8 cellular contexts compared by ENCODE assay signal in genomic region chr3:189270248-189270832, GRCh38.
A peak's percentile ranks its signal among the peaks of the same experiment; 100 is the strongest.
DNase-seq lines count a peak whose midpoint lies in the region; ATAC-seq and TF ChIP-seq lines count a peak whose summit lies in the region.

No MANE protein-coding gene starts in this region.

- ATAC-seq in HG02870 (IDR thresholded peaks at IDR 0.05; ENCODE audit: unreplicated experiment), result peak; percentile 79
- no peak for ATAC-seq in sciatic nerve

- no peak overlapping the region for H3K27ac ChIP-seq in endodermal cell (ENCODE audit: low read depth, low read length)

- H3K27me3 Mint-ChIP-seq in endodermal cell (ENCODE audit: insufficient read depth), result peaks cover 1% of the 10 kb centered on the region

- no peaks in the 10 kb centered on the region for H3K4me1 Mint-ChIP-seq in endodermal cell

- no peak overlapping the region for H3K4me3 Mint-ChIP-seq in endodermal cell

- no peak overlapping the region for H3K27ac Mint-ChIP-seq in endodermal cell

- WGBS in endodermal cell (ENCODE audit: insufficient coverage in 1 of 2, insufficient read length in 1 of 2), 2 experiments, result 73 to 80% methylated on average over 4 to 5 of the region's 5 CpGs

- no peak overlapping the region for H3K4me3 ChIP-seq in endodermal cell (ENCODE audit: low read length)

- intact Hi-C loops in sciatic nerve (cut with DNase I), result no loop called here

- H3K9me3 ChIP-seq in endodermal cell (ENCODE audit: control insufficient read depth, low read length), result no peaks in the 10 kb centered on the region

- H3K27me3 ChIP-seq in endodermal cell (ENCODE audit: control insufficient read depth, insufficient read depth, low read length, poor library complexity, severe bottlenecking), result peaks cover 35% of the 10 kb centered on the region

- TF ChIP-seq CTCF in endodermal cell (conservative IDR thresholded peaks at IDR 0.05), result peak; percentile 75

- H3K36me3 ChIP-seq in endodermal cell (ENCODE audit: control insufficient read depth, insufficient read depth, low read length), result no peaks in the 10 kb centered on the region

- H3K4me1 ChIP-seq in endodermal cell (ENCODE audit: control insufficient read depth, insufficient read depth, low read length), result no peaks in the 10 kb centered on the region

- no peaks in the 10 kb centered on the region for H3K9me3 Mint-ChIP-seq in endodermal cell

- H3K36me3 Mint-ChIP-seq in endodermal cell (ENCODE audit: low read depth), result no peaks in the 10 kb centered on the region

- no peak overlapping the region for H3K9ac ChIP-seq in endodermal cell (ENCODE audit: extremely low read depth, low read length, poor library complexity, severe bottlenecking)

- DNase-seq in activated T-cell treated with anti-CD3 and anti-CD28 coated beads for 1 hour (ENCODE audit: low read depth) (peak; percentile 5), activated T-cell treated with anti-CD3 and anti-CD28 coated beads for 4 hours (no peak), NCI-H2081 treated with DMSO at 0.1 percent for 48 hours (lab: John Stamatoyannopoulos, UW) (peak; percentile 85), T1000 (lab: John Stamatoyannopoulos, UW) (peak; percentile 62), endodermal cell (peak; percentile 85), mucosa of gallbladder (ENCODE audit: low spot score) (peak; percentile 46), sciatic nerve (ENCODE audit: low spot score) (no peak)

Comparison
In these comparisons a context has a peak if more than half of its experiments do, and no peak if none do; other contexts are left out.
1. DNase-seq: peak in activated T-cell treated with anti-CD3 and anti-CD28 coated beads for 1 hour (single experiment), NCI-H2081 treated with DMSO at 0.1 percent for 48 hours (single experiment), T1000 (single experiment), endodermal cell (single experiment) and mucosa of gallbladder (single experiment); none in activated T-cell treated with anti-CD3 and anti-CD28 coated beads for 4 hours (single experiment) and sciatic nerve (single experiment).